Comparison of ENCODE assay signal across 8 cellular contexts in the genomic region with DNA sequence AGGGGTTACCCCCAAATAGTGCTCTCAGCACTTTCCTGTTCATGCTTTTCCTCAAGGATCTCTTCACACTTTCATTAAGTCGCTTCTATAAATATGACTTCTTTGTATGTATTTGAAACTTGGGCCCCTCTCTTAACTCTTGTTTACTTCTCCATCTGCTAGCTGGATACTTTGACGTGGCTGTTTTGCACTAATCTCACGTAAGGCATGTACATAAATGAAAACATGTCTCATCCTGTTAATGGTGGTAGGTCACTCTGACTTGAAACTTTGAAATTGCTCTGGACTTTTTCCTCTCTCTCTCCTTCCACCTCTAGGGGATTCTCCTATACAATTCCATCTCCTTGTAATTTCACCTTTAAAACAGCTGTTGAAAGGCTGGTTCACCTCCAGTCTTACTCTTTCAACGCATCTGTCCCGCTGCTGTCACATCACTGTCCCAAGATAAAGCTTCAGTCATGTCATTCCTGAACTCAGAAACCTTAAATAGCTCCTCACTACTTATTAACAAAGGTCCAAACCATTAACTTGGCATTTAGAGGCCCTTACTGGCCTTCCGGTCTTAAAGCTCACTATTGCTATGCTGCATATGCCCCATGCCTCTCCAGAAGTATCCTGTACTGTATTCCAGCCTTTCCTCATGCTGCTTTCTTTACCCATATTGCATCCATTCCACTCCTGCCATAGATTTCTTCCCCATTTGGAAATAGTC. TPM values are rescaled to one million over a fixed set of nuclear protein-coding genes. Genes with fewer than 3 reads are reported as not detected.
A peak's percentile ranks its signal among the peaks of the same experiment; 100 is the strongest.
DNase-seq lines count a peak whose midpoint lies in the region; ATAC-seq, FAIRE-seq and TF ChIP-seq lines count a peak whose summit lies in the region.

No MANE protein-coding gene starts in this region.

- H3K27me3 Mint-ChIP-seq in T-helper 17 cell, result no peaks in the 10 kb centered on the region

- peak; percentile 42 for FAIRE-seq in GM18507 (lab: Jason Lieb, UNC)

- H3K4me3 ChIP-seq in foreskin fibroblast (ENCODE audit: low read depth in 1 of 2, low read length in 2 of 2) (peak overlapping the region; percentile 74 to 90), gastrocnemius medialis (peak overlapping the region; percentile 87 to 98 (median 92))

- in situ Hi-C loops in gastrocnemius medialis (cut with MboI; ENCODE audit: low sequenced_read_pairs in 4 of 4), result loop anchor here in 1 of 4 donors (5.0 kb wide), 1 partner anchor 49 kb away; a partner anchor contains a TSS

- H3K9me3 ChIP-seq in T-helper 17 cell (ENCODE audit: control insufficient read depth, low read length, poor library complexity, severe bottlenecking) (no peaks in the 10 kb centered on the region), gastrocnemius medialis (no peaks in the 10 kb centered on the region)

- H3K36me3 Mint-ChIP-seq in T-helper 17 cell (ENCODE audit: low read depth), result peaks cover 3% of the 10 kb centered on the region

- H3K27ac Mint-ChIP-seq in T-helper 17 cell, result peak overlapping the region; percentile 100

- H3K27ac ChIP-seq in gastrocnemius medialis, result peak overlapping the region; percentile 95 to 100 (median 97)

- peak overlapping the region; percentile 99 for H3K4me3 Mint-ChIP-seq in T-helper 17 cell

- no peak for TF ChIP-seq CTCF in foreskin fibroblast (IDR thresholded peaks at IDR 0.05; ENCODE audit: low read depth, low read length)
- TF ChIP-seq CTCF in gastrocnemius medialis (IDR thresholded peaks at IDR 0.05 in 4 of 5, conservative IDR thresholded peaks at IDR 0.05 in 1 of 5), result no peak

- ATAC-seq in T-helper 17 cell (no peak), gastrocnemius medialis (no peak), HG02678 (IDR thresholded peaks at IDR 0.05; ENCODE audit: unreplicated experiment) (no peak), GM19452 (IDR thresholded peaks at IDR 0.05; ENCODE audit: unreplicated experiment) (no peak), HG02763 (IDR thresholded peaks at IDR 0.05; ENCODE audit: unreplicated experiment) (no peak)

- DNase-seq in GM18507 (ENCODE audit: extremely low spot score, insufficient read length, low read depth) (no peak), T-helper 17 cell (no peak), foreskin fibroblast (peak in 1 of 2 donors; percentile 8), gastrocnemius medialis (no peak), GM19240 (ENCODE audit: insufficient read length, low spot score) (no peak)

- peaks cover 33 to 37% of the 10 kb centered on the region in 2 donors for H3K4me1 ChIP-seq in gastrocnemius medialis

- H3K27me3 ChIP-seq in gastrocnemius medialis, result no peaks in the 10 kb centered on the region

- peaks cover 0 to 9% of the 10 kb centered on the region in 2 donors for H3K36me3 ChIP-seq in gastrocnemius medialis

- intact Hi-C loops in gastrocnemius medialis (cut with DNase I; ENCODE audit: low total_unique reads), result loop anchor here (5.0 kb wide), 1 partner anchor 131 kb away; no protein-coding TSS in a partner anchor

- no peak for TF ChIP-seq POLR2A in gastrocnemius medialis (IDR thresholded peaks at IDR 0.05)

- H3K4me1 Mint-ChIP-seq in T-helper 17 cell, result peaks cover 30% of the 10 kb centered on the region

RNA-seq across cellular contexts. Expression of a gene that starts 1.2 kb away (rescaled TPM):
- total RNA-seq in T-helper 17 cell, result 10 to 100 TPM; 48.5 to 66.2 TPM
- 10 to 100 TPM; 32.9 to 38.2 (median 36.6) TPM for total RNA-seq in gastrocnemius medialis

RNA-seq across cellular contexts. Expression of a gene that starts 46.5 kb away (rescaled TPM):
- 10 to 100 TPM; 36.5 to 39.0 TPM for total RNA-seq in T-helper 17 cell
- 100 to 1,000 TPM; 140 to 194 (median 164) TPM for total RNA-seq in gastrocnemius medialis
